Comparison of ENCODE assay signal across 15 cellular contexts in the genomic region with DNA sequence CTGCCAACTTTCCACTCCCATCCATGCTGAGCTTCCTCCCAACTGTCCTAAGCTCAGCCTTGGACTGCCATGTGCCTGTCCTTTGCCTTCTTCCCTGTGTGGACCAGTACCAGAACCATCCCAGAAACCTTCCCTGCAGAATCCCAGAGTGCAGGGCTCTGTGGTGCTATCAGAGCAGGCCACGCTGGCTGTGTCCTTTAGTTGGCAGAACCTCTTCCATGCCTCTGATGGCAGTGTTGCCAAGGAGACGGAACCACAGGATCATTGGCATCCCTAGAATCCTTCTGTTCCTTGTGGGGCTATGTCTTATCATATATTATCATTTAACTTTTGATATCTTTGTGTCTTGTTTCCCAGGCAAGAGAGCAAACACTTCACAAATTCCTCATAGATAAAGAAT.
DNase-seq lines count a peak whose midpoint lies in the region; TF ChIP-seq lines count a peak whose summit lies in the region.
"Had no signal": no experiment of that assay in that cellular context is flagged by ENCODE, and none has a peak within 500 bp of the region (broad histone marks: within the 10 kb centered on the region; RNA-seq: fewer than 3 reads in every experiment).

No MANE protein-coding gene starts in this region.

- H2AK5ac ChIP-seq in mesendoderm (ENCODE audit: low read length) = no peak overlapping the region

- no peak for DNase-seq in left ventricle myocardium inferior
- DNase-seq in right atrium auricular region (ENCODE audit: low spot score) = no peak
- peak; percentile 39 for DNase-seq in cerebellum (ENCODE audit: low spot score)
- peak; percentile 76 for DNase-seq in mesendoderm
- no peak for DNase-seq in NCI-H345 treated with DMSO at 0.1 percent for 48 hours (lab: John Stamatoyannopoulos, UW; ENCODE audit: unreplicated experiment)
- DNase-seq in SJCRH30 = no peak
- DNase-seq: BE2C; CD4-positive, alpha-beta memory T cell; COR-L47; DND-41; GF-D8; GOT3; H9 had no signal

- H2BK5ac ChIP-seq in mesendoderm (ENCODE audit: low read length) = no peak overlapping the region

- H3K23ac ChIP-seq in mesendoderm (ENCODE audit: low read length) = no peak overlapping the region

- H4K8ac ChIP-seq in mesendoderm (ENCODE audit: low read depth, low read length) = no peak overlapping the region

- no peaks in the 10 kb centered on the region for H3K9me3 ChIP-seq in left ventricle myocardium inferior (replicated peaks)
- H3K9me3 ChIP-seq in right atrium auricular region = no peaks in the 10 kb centered on the region
- H3K9me3 ChIP-seq in SJCRH30 (replicated peaks) = no peaks in the 10 kb centered on the region
- H3K9me3 ChIP-seq: A549, BE2C had no signal

- no peak overlapping the region for H3K18ac ChIP-seq in mesendoderm (ENCODE audit: low read length)

- H3K4me2 ChIP-seq in mesendoderm (ENCODE audit: low read length) = no peak overlapping the region
- H3K4me2 ChIP-seq: A549 had no signal

- H3K79me2 ChIP-seq in mesendoderm (ENCODE audit: control insufficient read depth, insufficient read depth, low read length) = no peaks in the 10 kb centered on the region

- intact Hi-C loops in left ventricle myocardium inferior (cut with micrococcal nuclease) = no loop called here

- peak overlapping the region; percentile 57 for H3K27ac ChIP-seq in left ventricle myocardium inferior (replicated peaks)
- H3K27ac ChIP-seq in right atrium auricular region = peak overlapping the region in 1 of 2 donors; percentile 27
- no peak overlapping the region for H3K27ac ChIP-seq in mesendoderm (ENCODE audit: low read depth, low read length)
- no peak overlapping the region for H3K27ac ChIP-seq in SJCRH30
- H3K27ac ChIP-seq: A549, C4-2B had no signal

- peak overlapping the region; percentile 37 for H3K4ac ChIP-seq in mesendoderm (ENCODE audit: low read depth, low read length)

- H4K5ac ChIP-seq in mesendoderm (ENCODE audit: low read length) = no peak overlapping the region

- no peak for TF ChIP-seq CTCF in left ventricle myocardium inferior (IDR thresholded peaks at IDR 0.05; ENCODE audit: borderline replicate concordance)
- TF ChIP-seq CTCF in right atrium auricular region (IDR thresholded peaks at IDR 0.05) = no peak

- H3K79me1 ChIP-seq in mesendoderm (ENCODE audit: low read length) = no peaks in the 10 kb centered on the region

- H2BK15ac ChIP-seq in mesendoderm (replicated peaks; ENCODE audit: low read depth) = no peak overlapping the region

- H2BK120ac ChIP-seq in mesendoderm (ENCODE audit: low read depth, low read length) = no peak overlapping the region

- H3K36me3 ChIP-seq in left ventricle myocardium inferior (no peaks in the 10 kb centered on the region), right atrium auricular region (no peaks in the 10 kb centered on the region), mesendoderm (ENCODE audit: control insufficient read depth, insufficient read depth, low read length) (no peaks in the 10 kb centered on the region), SJCRH30 (no peaks in the 10 kb centered on the region)
- H3K36me3 ChIP-seq: BE2C had no signal

- H3K56ac ChIP-seq in mesendoderm (ENCODE audit: low read length) = no peak overlapping the region

- H3K4me1 ChIP-seq in left ventricle myocardium inferior (peaks cover 44% of the 10 kb centered on the region), right atrium auricular region (peaks cover 0 to 42% of the 10 kb centered on the region in 2 donors), mesendoderm (ENCODE audit: control insufficient read depth, low read depth, low read length) (peaks cover 8% of the 10 kb centered on the region), SJCRH30 (no peaks in the 10 kb centered on the region)
- H3K4me1 ChIP-seq: A549, BE2C had no signal

- WGBS in mesendoderm (ENCODE audit: extremely low coverage, insufficient coverage, low lambda C conversion rate) = no CpG with 5 or more reads among the region's 2 CpGs

- H3K9ac ChIP-seq in mesendoderm (ENCODE audit: low read length) = no peak overlapping the region

- H3K27me3 ChIP-seq in left ventricle myocardium inferior (ENCODE audit: low read depth) (no peaks in the 10 kb centered on the region), right atrium auricular region (no peaks in the 10 kb centered on the region), mesendoderm (ENCODE audit: insufficient read depth, low read length, poor library complexity) (no peaks in the 10 kb centered on the region), SJCRH30 (no peaks in the 10 kb centered on the region)
- H3K27me3 ChIP-seq: BE2C had no signal

- no peak overlapping the region for H3K4me3 ChIP-seq in left ventricle myocardium inferior
- H3K4me3 ChIP-seq in right atrium auricular region = no peak overlapping the region
- H3K4me3 ChIP-seq in mesendoderm (ENCODE audit: low read length) = no peak overlapping the region
- no peak overlapping the region for H3K4me3 ChIP-seq in SJCRH30
- H3K4me3 ChIP-seq: A549 had no signal

Comparison
In these comparisons a context has a peak if more than half of its experiments do, and no peak if none do; other contexts are left out.
1. DNase-seq: peak in cerebellum (single experiment) and mesendoderm (single experiment); none in left ventricle myocardium inferior (single experiment), right atrium auricular region (single experiment), NCI-H345 treated with DMSO at 0.1 percent for 48 hours (single experiment) and SJCRH30 (0 of 2).